In the genomic region with DNA sequence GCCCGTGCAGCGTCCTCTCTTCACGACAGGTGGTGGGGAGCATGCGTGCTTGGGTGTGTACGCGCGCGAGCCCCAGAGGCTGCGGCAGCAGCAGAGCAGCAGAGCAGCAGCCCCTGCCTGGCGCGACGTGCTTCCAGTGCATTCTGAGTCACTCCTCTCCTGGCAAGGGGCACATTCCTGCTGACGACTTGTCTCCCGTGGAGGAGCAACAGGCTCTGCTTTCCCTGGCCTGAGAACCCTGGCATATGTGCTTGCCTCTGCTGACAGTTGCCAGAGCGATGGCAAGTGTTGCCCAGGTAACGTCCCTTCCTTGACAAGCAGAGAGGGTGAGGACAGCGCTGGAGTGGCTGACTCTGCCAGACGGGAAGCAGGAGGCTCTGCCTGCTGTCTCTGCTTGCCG, we compare ENCODE assay signal across 8 cellular contexts.
A peak's percentile ranks its signal among the peaks of the same experiment; 100 is the strongest.
DNase-seq lines count a peak whose midpoint lies in the region; ATAC-seq and TF ChIP-seq lines count a peak whose summit lies in the region.

No MANE protein-coding gene starts in this region.

- ATAC-seq in activated CD8-positive, alpha-beta T cell treated with anti-CD3 and anti-CD28 coated beads, Interleukin-2, amount 10 ng/mL, durations not matched to agents 7 days and 5 days: no peak

- no peak overlapping the region for H3K4me3 ChIP-seq in fibroblast of pulmonary artery (replicated peaks; ENCODE audit: low read depth, low read length)
- no peak overlapping the region for H3K4me3 ChIP-seq in Peyer's patch

- TF ChIP-seq CTCF in fibroblast of pulmonary artery (IDR thresholded peaks at IDR 0.05; ENCODE audit: low read length, missing control alignments) (no peak), progenitor cell of endocrine pancreas (IDR thresholded peaks at IDR 0.05; ENCODE audit: unreplicated experiment) (no peak), Peyer's patch (IDR thresholded peaks at IDR 0.05) (no peak)

- peaks cover 0 to 14% (median 0%) of the 10 kb centered on the region in 4 donors for H3K4me1 ChIP-seq in Peyer's patch

- H3K36me3 Mint-ChIP-seq in progenitor cell of endocrine pancreas (ENCODE audit: insufficient read depth): peaks cover 3% of the 10 kb centered on the region
- H3K36me3 Mint-ChIP-seq in activated T-cell treated with anti-CD3 and anti-CD28 coated beads, Interleukin-2, amount 50 U/mL, for 24 hours (ENCODE audit: low read depth): peaks cover 6% of the 10 kb centered on the region
- H3K36me3 Mint-ChIP-seq in activated CD8-positive, alpha-beta T cell treated with anti-CD3 and anti-CD28 coated beads, Interleukin-2, amount 10 ng/mL, durations not matched to agents 7 days and 5 days (ENCODE audit: low read depth): peaks cover 9% of the 10 kb centered on the region

- H3K9me3 Mint-ChIP-seq in progenitor cell of endocrine pancreas (ENCODE audit: low read depth): no peaks in the 10 kb centered on the region
- H3K9me3 Mint-ChIP-seq in activated T-cell treated with anti-CD3 and anti-CD28 coated beads, Interleukin-2, amount 50 U/mL, for 24 hours: no peaks in the 10 kb centered on the region
- H3K9me3 Mint-ChIP-seq in activated CD8-positive, alpha-beta T cell treated with anti-CD3 and anti-CD28 coated beads, Interleukin-2, amount 10 ng/mL, durations not matched to agents 7 days and 5 days (ENCODE audit: insufficient read depth): no peaks in the 10 kb centered on the region

- peak overlapping the region; percentile 54 for H3K27ac Mint-ChIP-seq in progenitor cell of endocrine pancreas
- no peak overlapping the region for H3K27ac Mint-ChIP-seq in activated T-cell treated with anti-CD3 and anti-CD28 coated beads, Interleukin-2, amount 50 U/mL, for 24 hours
- H3K27ac Mint-ChIP-seq in activated CD8-positive, alpha-beta T cell treated with anti-CD3 and anti-CD28 coated beads, Interleukin-2, amount 10 ng/mL, durations not matched to agents 7 days and 5 days: no peak overlapping the region

- H3K9me3 ChIP-seq in Peyer's patch: no peaks in the 10 kb centered on the region

- peak overlapping the region in 1 of 4 donors; percentile 53 for H3K27ac ChIP-seq in Peyer's patch

- CTCF ChIA-PET in activated CD8-positive, alpha-beta T cell treated with anti-CD3 and anti-CD28 coated beads, Interleukin-2, amount 10 ng/mL, durations not matched to agents 7 days and 5 days (lab: Charles Lee): no interaction called here

- TF ChIP-seq POLR2A in Peyer's patch (IDR thresholded peaks at IDR 0.05): no peak

- POLR2A ChIA-PET in activated CD8-positive, alpha-beta T cell treated with anti-CD3 and anti-CD28 coated beads, Interleukin-2, amount 10 ng/mL, durations not matched to agents 7 days and 5 days (lab: Charles Lee): no interaction called here

- no peaks in the 10 kb centered on the region for H3K27me3 ChIP-seq in Peyer's patch

- DNase-seq in GM03348 (ENCODE audit: low spot score) (peak; percentile 93), NCI-H748 (lab: John Stamatoyannopoulos, UW; ENCODE audit: unreplicated experiment) (peak; percentile 93), fibroblast of pulmonary artery (ENCODE audit: low read depth) (peak; percentile 91), progenitor cell of endocrine pancreas (ENCODE audit: low spot score, unreplicated experiment) (no peak), GDM1 (lab: John Stamatoyannopoulos, UW) (no peak), Peyer's patch (no peak)
- no peak for DNase-seq in activated T-cell treated with anti-CD3 and anti-CD28 coated beads, Interleukin-2, amount 50 U/mL, for 24 hours
- DNase-seq in activated CD8-positive, alpha-beta T cell treated with anti-CD3 and anti-CD28 coated beads, Interleukin-2, amount 10 ng/mL, durations not matched to agents 7 days and 5 days: no peak

- peaks cover 11% of the 10 kb centered on the region for H3K4me1 Mint-ChIP-seq in progenitor cell of endocrine pancreas (ENCODE audit: low read depth)
- H3K4me1 Mint-ChIP-seq in activated T-cell treated with anti-CD3 and anti-CD28 coated beads, Interleukin-2, amount 50 U/mL, for 24 hours (ENCODE audit: low read depth): peaks cover 17% of the 10 kb centered on the region
- H3K4me1 Mint-ChIP-seq in activated CD8-positive, alpha-beta T cell treated with anti-CD3 and anti-CD28 coated beads, Interleukin-2, amount 10 ng/mL, durations not matched to agents 7 days and 5 days (ENCODE audit: low read depth): peaks cover 13% of the 10 kb centered on the region

- H3K36me3 ChIP-seq in Peyer's patch: peaks cover 0 to 12% (median 0%) of the 10 kb centered on the region in 3 donors

- H3K4me3 Mint-ChIP-seq in progenitor cell of endocrine pancreas (ENCODE audit: low read depth): no peak overlapping the region
- H3K4me3 Mint-ChIP-seq in activated T-cell treated with anti-CD3 and anti-CD28 coated beads, Interleukin-2, amount 50 U/mL, for 24 hours: no peak overlapping the region
- no peak overlapping the region for H3K4me3 Mint-ChIP-seq in activated CD8-positive, alpha-beta T cell treated with anti-CD3 and anti-CD28 coated beads, Interleukin-2, amount 10 ng/mL, durations not matched to agents 7 days and 5 days

- no peaks in the 10 kb centered on the region for H3K27me3 Mint-ChIP-seq in progenitor cell of endocrine pancreas
- H3K27me3 Mint-ChIP-seq in activated T-cell treated with anti-CD3 and anti-CD28 coated beads, Interleukin-2, amount 50 U/mL, for 24 hours: no peaks in the 10 kb centered on the region
- no peaks in the 10 kb centered on the region for H3K27me3 Mint-ChIP-seq in activated CD8-positive, alpha-beta T cell treated with anti-CD3 and anti-CD28 coated beads, Interleukin-2, amount 10 ng/mL, durations not matched to agents 7 days and 5 days (ENCODE audit: low read depth)

Comparison
In these comparisons a context has a peak if more than half of its experiments do, and no peak if none do; other contexts are left out.
1. DNase-seq: peak in GM03348 (single experiment), NCI-H748 (single experiment) and fibroblast of pulmonary artery (single experiment); none in progenitor cell of endocrine pancreas (single experiment), activated T-cell treated with anti-CD3 and anti-CD28 coated beads, Interleukin-2, amount 50 U/mL, for 24 hours (single experiment), activated CD8-positive, alpha-beta T cell treated with anti-CD3 and anti-CD28 coated beads, Interleukin-2, amount 10 ng/mL, durations not matched to agents 7 days and 5 days (single experiment), GDM1 (single experiment) and Peyer's patch (0 of 3).